Comparison of ENCODE assay signal across 15 cellular contexts in genomic region chr7:23955600-23956149, GRCh38.
"Had no signal": no experiment of that assay in that cellular context is flagged by ENCODE, and none has a peak within 500 bp of the region (broad histone marks: within the 10 kb centered on the region; RNA-seq: fewer than 3 reads in every experiment).

No MANE protein-coding gene starts in this region.

- H3K27ac Mint-ChIP-seq: activated CD4-positive, alpha-beta memory T cell treated with anti-CD3 and anti-CD28 coated beads for 36 hours; activated naive CD8-positive, alpha-beta T cell treated with anti-CD3 and anti-CD28 coated beads for 36 hours had no signal

- H3K4me3 Mint-ChIP-seq: activated CD4-positive, alpha-beta memory T cell treated with anti-CD3 and anti-CD28 coated beads for 36 hours; activated naive CD8-positive, alpha-beta T cell treated with anti-CD3 and anti-CD28 coated beads for 36 hours had no signal

- H3K36me3 ChIP-seq: brain microvascular endothelial cell, ovary, stomach had no signal

- H3K27ac ChIP-seq: brain microvascular endothelial cell, ovary, stomach had no signal

- H3K36me3 Mint-ChIP-seq: activated CD4-positive, alpha-beta memory T cell treated with anti-CD3 and anti-CD28 coated beads for 36 hours; activated naive CD8-positive, alpha-beta T cell treated with anti-CD3 and anti-CD28 coated beads for 36 hours had no signal

- H3K9me3 ChIP-seq: ovary, stomach had no signal

- H3K27me3 ChIP-seq: brain microvascular endothelial cell, ovary, stomach had no signal

- H3K4me3 ChIP-seq: lung, ovary, stomach had no signal

- DNase-seq: activated CD4-positive, alpha-beta memory T cell treated with anti-CD3 and anti-CD28 coated beads for 36 hours; activated gamma-delta T cell treated with Interleukin-2 at 50 U/mL for 16 hours; activated naive CD8-positive, alpha-beta T cell treated with anti-CD3 and anti-CD28 coated beads for 36 hours; activated T-cell treated with anti-CD3 and anti-CD28 coated beads, Interleukin-2, amount 50 U/mL, for 48 hours; brain microvascular endothelial cell; cerebellar nuclear complex; dermis blood vessel endothelial cell; erythroblast; hippocampal formation; ovary; stimulated activated CD4-positive, alpha-beta T cell treated with anti-CD3 and anti-CD28 coated beads, Interleukin-15, amount 100 ng/mL, for 24 hours; stimulated activated CD4-positive, alpha-beta T cell treated with anti-CD3 and anti-CD28 coated beads, Interleukin-4, amount 100 ng/mL, for 24 hours; stomach; T-helper 9 cell had no signal
